8 cellular contexts compared by ENCODE assay signal in the genomic region with DNA sequence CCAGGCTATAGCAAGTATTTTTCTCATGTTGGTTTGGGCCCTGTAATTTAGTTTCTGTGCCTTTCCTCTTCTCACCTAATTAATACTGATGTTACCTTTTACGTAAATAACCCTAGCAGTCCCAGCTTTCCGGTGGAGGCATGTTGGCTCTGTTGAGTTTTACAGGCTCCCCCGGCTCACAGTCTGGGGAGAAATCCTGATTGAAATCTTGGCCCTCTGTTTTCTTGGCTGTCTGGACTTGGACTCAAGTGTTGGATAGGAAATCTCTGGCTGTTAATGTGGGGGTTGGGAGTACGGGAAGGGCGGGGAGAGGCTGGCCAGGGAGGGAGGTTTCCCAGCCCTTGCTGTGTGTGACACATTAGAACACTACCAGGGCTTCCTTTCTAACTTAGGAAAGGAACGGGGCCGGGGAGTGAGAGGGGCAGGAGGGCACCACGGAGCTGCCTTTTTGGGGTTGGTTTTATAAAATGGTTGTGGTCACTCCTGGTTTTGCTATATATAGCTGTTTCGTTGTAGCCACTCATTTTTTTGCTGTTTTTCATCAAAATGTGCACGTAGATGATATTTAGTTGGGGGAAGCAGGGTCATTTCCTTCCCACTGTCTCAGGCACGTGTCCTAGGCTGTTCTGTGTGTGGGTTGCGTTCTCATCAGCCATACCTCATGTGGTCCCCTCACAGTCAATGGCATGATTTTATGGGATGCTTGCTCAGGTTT. TPM values are rescaled to one million over a fixed set of nuclear protein-coding genes. Genes with fewer than 3 reads are reported as not detected.
A peak's percentile ranks its signal among the peaks of the same experiment; 100 is the strongest.
DNase-seq lines count a peak whose midpoint lies in the region; ATAC-seq and TF ChIP-seq lines count a peak whose summit lies in the region.

No MANE protein-coding gene starts in this region.

- no peak overlapping the region for H3K9ac ChIP-seq in HUES64 (ENCODE audit: low read depth, low read length)

- DNase-seq in coronary artery (ENCODE audit: low spot score) (peak; percentile 87), mesothelial cell of epicardium (ENCODE audit: low spot score in 2 of 2, unreplicated experiment in 2 of 2) (no peak), NCI-H146 treated with DMSO at 0.1 percent for 48 hours (lab: John Stamatoyannopoulos, UW; ENCODE audit: unreplicated experiment) (no peak)
- DNase-seq in activated T-cell treated with anti-CD3 and anti-CD28 coated beads, Interleukin-2, amount 50 U/mL, for 1 hour: no peak
- no peak for DNase-seq in activated effector memory CD4-positive, alpha-beta T cell treated with Interleukin-2 at 50 U/mL for 16 hours

- peaks cover 34% of the 10 kb centered on the region for H3K4me1 Mint-ChIP-seq in mesothelial cell of epicardium

- H3K27me3 Mint-ChIP-seq in mesothelial cell of epicardium (ENCODE audit: low read depth): no peaks in the 10 kb centered on the region

- H3K4me3 ChIP-seq in HUES64 (ENCODE audit: low read length) (no peak overlapping the region), coronary artery (peak overlapping the region; percentile 56)

- H3K27ac Mint-ChIP-seq in mesothelial cell of epicardium: peak overlapping the region; percentile 67

- TF ChIP-seq CTCF in coronary artery (IDR thresholded peaks at IDR 0.05) (no peak), mesothelial cell of epicardium (IDR thresholded peaks at IDR 0.05; ENCODE audit: unreplicated experiment) (no peak)

- WGBS in HUES64: 40% methylated on average over 12 of the region's 12 CpGs

- H3K36me3 Mint-ChIP-seq in mesothelial cell of epicardium: no peaks in the 10 kb centered on the region

- no peaks in the 10 kb centered on the region for H3K27me3 ChIP-seq in HUES64 (ENCODE audit: insufficient read depth, low read length)

- H3K36me3 ChIP-seq in HUES64 (ENCODE audit: insufficient read depth, low read length): no peaks in the 10 kb centered on the region

- peak overlapping the region; percentile 28; the same call in 1 of the 2 replicates for H3K27ac ChIP-seq in HUES64 (ENCODE audit: low read depth, low read length)
- peak overlapping the region; percentile 60 to 75 for H3K27ac ChIP-seq in coronary artery

- peaks cover 58% of the 10 kb centered on the region for H3K4me1 ChIP-seq in HUES64 (ENCODE audit: insufficient read depth, low read length)

- H3K9me3 ChIP-seq in HUES64 (ENCODE audit: insufficient read depth, low read depth, low read length): no peaks in the 10 kb centered on the region

- H3K4me3 Mint-ChIP-seq in mesothelial cell of epicardium: no peak overlapping the region

- ATAC-seq in GM19351 (IDR thresholded peaks at IDR 0.05; ENCODE audit: unreplicated experiment) (peak; percentile 33), GM18519 (IDR thresholded peaks at IDR 0.05; ENCODE audit: low FRiP score, unreplicated experiment) (no peak)

- no peaks in the 10 kb centered on the region for H3K9me3 Mint-ChIP-seq in mesothelial cell of epicardium

RNA-seq across cellular contexts. Expression of a gene that starts 10.9 kb away (rescaled TPM):
- 24.8 TPM for polyA plus RNA-seq in HUES64 (2013, experiment 1 of 2)
- 25.6 TPM for polyA plus RNA-seq in HUES64 (2013, experiment 2 of 2)
- 190 to 209 TPM (median 200 TPM) in 3 replicates for total RNA-seq in mesothelial cell of epicardium
